ENCODE assay signal across 25 cellular contexts in genomic region chr10:88457680-88458079, GRCh38.
A peak's percentile ranks its signal among the peaks of the same experiment; 100 is the strongest.
DNase-seq lines count a peak whose midpoint lies in the region; ATAC-seq, FAIRE-seq and TF ChIP-seq lines count a peak whose summit lies in the region.
"Had no signal": no experiment of that assay in that cellular context is flagged by ENCODE, and none has a peak within 500 bp of the region (broad histone marks: within the 10 kb centered on the region; RNA-seq: fewer than 3 reads in every experiment).

No MANE protein-coding gene starts in this region.

- DNase-seq in HepG2 (ENCODE audit: low spot score) = no peak
- no peak for DNase-seq in right lobe of liver
- DNase-seq in iPS-NIHi11 (ENCODE audit: low spot score) = peak; percentile 22
- peak; percentile 20 for DNase-seq in small intestine
- no peak for DNase-seq in activated CD4-positive, alpha-beta T cell treated with anti-CD3 and anti-CD28 coated beads, Interleukin-2, amount 50 U/mL, for 1 hour
- DNase-seq: activated CD4-positive, alpha-beta memory T cell treated with anti-CD3 and anti-CD28 coated beads, Interleukin-2, amount 10 ng/mL, durations not matched to agents 7 days and 5 days; activated CD4-positive, CD25-positive, alpha-beta regulatory T cell treated with anti-CD3 and anti-CD28 coated beads, Interleukin-2, amount 50 U/mL, for 72 hours; BE2C; cerebellar nuclear complex; dorsolateral prefrontal cortex; GDM1; H9; Karpas-422; left ventricle myocardium superior; midbrain; NCI-H187 treated with DMSO at 0.1 percent for 48 hours; NCI-H524 treated with DMSO at 0.1 percent for 48 hours; spleen; stimulated activated CD4-positive, alpha-beta T cell treated with anti-CD3 and anti-CD28 coated beads, Interleukin-2, amount 100 ng/mL, for 48 hours had no signal

- TF ChIP-seq EP300 in HepG2 (IDR thresholded peaks at IDR 0.05; ENCODE audit: low read depth in 2 of 2, low read length in 2 of 2) = no peak
- no peak for TF ChIP-seq EP300 in HepG2 (CRISPR knock-in tag; IDR thresholded peaks at IDR 0.05; ENCODE audit: borderline replicate concordance)

- in situ Hi-C loops in HepG2 (cut with HindIII; ENCODE audit: extremely low pct_ligation_motif_present, low pct_unique_long_range_greater_than_20kb) = no loop called here

- TF ChIP-seq RAD21 in HepG2 (CRISPR knock-in tag; IDR thresholded peaks at IDR 0.05) = no peak

- H3K27me3 ChIP-seq in HepG2 (ENCODE audit: control insufficient read depth in 1 of 2, insufficient read depth in 2 of 2, low read length in 2 of 2) = no peaks in the 10 kb centered on the region
- no peaks in the 10 kb centered on the region for H3K27me3 ChIP-seq in right lobe of liver
- no peaks in the 10 kb centered on the region for H3K27me3 ChIP-seq in OCI-LY3 (ENCODE audit: low read depth, low read length)
- no peaks in the 10 kb centered on the region for H3K27me3 ChIP-seq in small intestine (ENCODE audit: control insufficient read depth in 2 of 2, insufficient read depth in 2 of 2, low read length in 2 of 2)
- H3K27me3 ChIP-seq: BE2C, dorsolateral prefrontal cortex, spleen had no signal

- H3K9me3 ChIP-seq in HepG2 (ENCODE audit: low read length) (no peaks in the 10 kb centered on the region), right lobe of liver (no peaks in the 10 kb centered on the region), OCI-LY3 (ENCODE audit: insufficient read depth, low read length) (no peaks in the 10 kb centered on the region), small intestine (ENCODE audit: control insufficient read depth, low read depth) (no peaks in the 10 kb centered on the region)
- H3K9me3 ChIP-seq: BE2C, spleen had no signal

- H3K27ac ChIP-seq in HepG2 (ENCODE audit: extremely low read length, insufficient read depth, low read length) (no peak overlapping the region), right lobe of liver (no peak overlapping the region), OCI-LY3 (ENCODE audit: low read length) (no peak overlapping the region), small intestine (ENCODE audit: low read depth in 1 of 2, low read length in 1 of 2) (no peak overlapping the region)
- H3K27ac ChIP-seq: spleen had no signal

- H3K4me3 ChIP-seq in HepG2 (replicated peaks in 1 of 3; ENCODE audit: insufficient read depth in 1 of 3, low read depth in 2 of 3, low read length in 3 of 3) (no peak overlapping the region), right lobe of liver (no peak overlapping the region), OCI-LY3 (ENCODE audit: low read length) (no peak overlapping the region), small intestine (ENCODE audit: low read depth in 1 of 2, low read length in 2 of 2) (no peak overlapping the region)
- H3K4me3 ChIP-seq: dorsolateral prefrontal cortex, spleen had no signal

- H3K4me1 ChIP-seq in HepG2 (ENCODE audit: insufficient read depth, low read length) (no peaks in the 10 kb centered on the region), right lobe of liver (peaks cover 0 to 10% (median 0%) of the 10 kb centered on the region in 4 donors), OCI-LY3 (ENCODE audit: low read length) (0 out of 2 replicates have a peak, but pooled peaks cover 3% of the 10 kb centered on the region), small intestine (ENCODE audit: control insufficient read depth in 2 of 2, insufficient read depth in 1 of 2, low read depth in 1 of 2, low read length in 1 of 2) (no peaks in the 10 kb centered on the region)
- H3K4me1 ChIP-seq: BE2C had no signal

- TF ChIP-seq CTCF in HepG2 (CRISPR knock-in tag; IDR thresholded peaks at IDR 0.05) (no peak), right lobe of liver (IDR thresholded peaks at IDR 0.05) (no peak), OCI-LY3 (IDR thresholded peaks at IDR 0.05; ENCODE audit: low read depth, low read length) (0 out of 2 replicates have a peak, but pooled peaks have one; percentile 10)

- no peak overlapping the region for H3K4me2 ChIP-seq in HepG2 (ENCODE audit: low read depth, low read length)
- H3K4me2 ChIP-seq in OCI-LY3 (ENCODE audit: low read length) = no peak overlapping the region

- FAIRE-seq in HepG2 (lab: Jason Lieb, UNC) = no peak
- FAIRE-seq in small intestine (lab: Jason Lieb, UNC) = no peak
- FAIRE-seq: endothelial cell of umbilical vein, GM18507, islet of Langerhans had no signal

- intact Hi-C loops in HepG2 (cut with micrococcal nuclease; ENCODE audit: unreplicated experiment) (no loop called here), right lobe of liver (cut with DNase I) (no loop called here)

- H4K20me1 ChIP-seq in HepG2 (ENCODE audit: insufficient read depth, low read length) (no peaks in the 10 kb centered on the region), OCI-LY3 (ENCODE audit: insufficient read depth, low read length) (no peaks in the 10 kb centered on the region)

- H3K79me2 ChIP-seq in HepG2 (ENCODE audit: insufficient read depth, low read length) (no peaks in the 10 kb centered on the region), OCI-LY3 (ENCODE audit: low read length) (no peaks in the 10 kb centered on the region)

- no TSS peak for BruUV-seq in HepG2 (replicated peaks; lab: Mats Ljungman, UMichigan)

- H3K36me3 ChIP-seq in HepG2 (replicated peaks in 1 of 2; ENCODE audit: control insufficient read depth in 1 of 2, insufficient read depth in 2 of 2, low read length in 2 of 2) = no peaks in the 10 kb centered on the region
- no peaks in the 10 kb centered on the region for H3K36me3 ChIP-seq in right lobe of liver
- H3K36me3 ChIP-seq in OCI-LY3 (replicated peaks; ENCODE audit: low read depth, low read length) = no peaks in the 10 kb centered on the region
- H3K36me3 ChIP-seq in small intestine (ENCODE audit: control insufficient read depth in 2 of 2, insufficient read depth in 2 of 2, low read length in 2 of 2) = no peaks in the 10 kb centered on the region
- H3K36me3 ChIP-seq: BE2C, spleen had no signal

- 0% methylated on average over 3 of the region's 3 CpGs for WGBS in HepG2 (ENCODE audit: low lambda C conversion rate)
- 58% methylated on average over 3 of the region's 3 CpGs for WGBS in right lobe of liver (ENCODE audit: insufficient coverage, low coverage, low lambda C conversion rate, missing lambda C conversion rate)
- WGBS in small intestine, 3 donors = 57 to 71% (median 59%) methylated on average over 3 of the region's 3 CpGs

- ATAC-seq in HepG2 (no peak), right lobe of liver (no peak), HG02981 (IDR thresholded peaks at IDR 0.05; ENCODE audit: unreplicated experiment) (no peak), HG03108 (IDR thresholded peaks at IDR 0.05; ENCODE audit: unreplicated experiment) (no peak)
- ATAC-seq: left ventricle myocardium superior had no signal

- CTCF ChIA-PET in HepG2 (lab: Yijun Ruan, JAX; ENCODE audit: low intra/inter-chr PET ratio, low total read pairs) = no interaction called here

- TF ChIP-seq POLR2A in HepG2 (IDR thresholded peaks at IDR 0.05; ENCODE audit: insufficient read depth in 1 of 2, low read depth in 2 of 2, low read length in 2 of 2) (no peak), right lobe of liver (IDR thresholded peaks at IDR 0.05) (no peak)

- no peak overlapping the region for H3K9ac ChIP-seq in HepG2 (ENCODE audit: insufficient read depth, low read depth, low read length)
- H3K9ac ChIP-seq in OCI-LY3 (ENCODE audit: low read length) = no peak overlapping the region

- H2AFZ ChIP-seq in HepG2 (ENCODE audit: low read length) (no peak overlapping the region), OCI-LY3 (ENCODE audit: low read depth, low read length) (no peak overlapping the region)

- POLR2A ChIA-PET in HepG2 (lab: Yijun Ruan, JAX) = no interaction called here

TF ChIP-seq in HepG2, 621 proteins besides CTCF, POLR2A, EP300 and RAD21:
- TF ChIP-seq CREB1 (IDR thresholded peaks at IDR 0.05) (0 out of 2 replicates have a peak, but pooled peaks have one; percentile 34), CREB1 (CRISPR knock-in tag; IDR thresholded peaks at IDR 0.05) (no peak), TGIF2 (CRISPR knock-in tag; IDR thresholded peaks at IDR 0.05) (no peak), ZNF160 (CRISPR knock-in tag; IDR thresholded peaks at IDR 0.05) (no peak), KMT2A (CRISPR knock-in tag; IDR thresholded peaks at IDR 0.05) (no peak), REPIN1 (CRISPR knock-in tag; IDR thresholded peaks at IDR 0.05; ENCODE audit: borderline replicate concordance, low read depth) (no peak), KLF6 (CRISPR knock-in tag; IDR thresholded peaks at IDR 0.05) (no peak), ARID5B (CRISPR knock-in tag; IDR thresholded peaks at IDR 0.05) (no peak)

Comparison
In these comparisons a context has a peak if more than half of its experiments do, and no peak if none do; other contexts are left out.
1. DNase-seq: peak in iPS-NIHi11 (single experiment) and small intestine (single experiment); none in HepG2 (single experiment), right lobe of liver (0 of 3) and activated CD4-positive, alpha-beta T cell treated with anti-CD3 and anti-CD28 coated beads, Interleukin-2, amount 50 U/mL, for 1 hour (single experiment).